Comparison of ENCODE assay signal across 9 cellular contexts in the genomic region with DNA sequence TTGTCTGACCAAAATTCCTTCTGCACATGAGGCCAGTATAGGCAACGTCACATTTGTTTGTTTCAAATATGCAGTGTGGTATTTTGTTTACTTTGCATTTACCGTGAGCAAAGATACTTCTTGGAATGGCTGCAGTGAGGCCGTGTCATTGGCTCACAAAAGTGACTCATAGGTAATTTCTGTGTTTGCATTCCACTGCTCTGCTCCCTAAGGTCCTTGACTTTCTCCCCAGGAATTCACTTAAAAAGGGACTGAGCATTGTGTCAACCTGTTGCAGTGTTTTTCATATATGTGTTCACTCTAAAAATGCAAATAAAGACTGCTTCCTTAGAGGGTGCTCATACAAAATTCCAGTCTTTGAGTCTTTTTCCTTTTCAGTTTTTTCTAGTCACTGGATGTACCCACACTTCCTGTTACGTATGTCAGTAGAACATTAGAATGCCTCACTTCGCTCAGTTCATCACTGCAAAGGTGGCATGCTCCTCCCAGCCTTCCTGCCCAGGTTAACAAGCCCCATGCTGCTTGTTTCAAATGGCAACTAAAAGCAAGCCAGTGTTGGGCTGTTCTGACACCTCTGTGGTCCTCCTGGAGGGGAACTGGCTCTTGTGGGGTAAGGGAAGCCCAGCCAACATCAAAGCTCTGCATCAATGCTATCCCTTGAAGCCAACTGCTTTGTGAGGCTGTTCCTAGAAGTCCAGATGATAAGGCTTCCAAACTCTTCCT. TPM values are rescaled to one million over a fixed set of nuclear protein-coding genes. Genes with fewer than 3 reads are reported as not detected.
DNase-seq lines count a peak whose midpoint lies in the region; ATAC-seq, FAIRE-seq and TF ChIP-seq lines count a peak whose summit lies in the region.
"Had no signal": no experiment of that assay in that cellular context is flagged by ENCODE, and none has a peak within 500 bp of the region (broad histone marks: within the 10 kb centered on the region; RNA-seq: fewer than 3 reads in every experiment).

No MANE protein-coding gene starts in this region.

- peak overlapping the region; percentile 78 for H3K9ac ChIP-seq in HepG2 (ENCODE audit: insufficient read depth, low read depth, low read length)

- H3K9me3 ChIP-seq in HepG2 (ENCODE audit: low read length), result no peaks in the 10 kb centered on the region
- H3K9me3 ChIP-seq in testis, result no peaks in the 10 kb centered on the region

- BruUV-seq in HepG2 (replicated peaks; lab: Mats Ljungman, UMichigan), result TSS peak; percentile 74

- H3K79me2 ChIP-seq in HepG2 (ENCODE audit: insufficient read depth, low read length), result peaks cover 12% of the 10 kb centered on the region

- H3K27me3 ChIP-seq in HepG2 (ENCODE audit: control insufficient read depth in 1 of 2, insufficient read depth in 2 of 2, low read length in 2 of 2) (no peaks in the 10 kb centered on the region), testis (no peaks in the 10 kb centered on the region)

- peak; percentile 98 for FAIRE-seq in HepG2 (lab: Jason Lieb, UNC)
- FAIRE-seq: TTC549 had no signal

- H3K36me3 ChIP-seq in HepG2 (replicated peaks in 1 of 2; ENCODE audit: control insufficient read depth in 1 of 2, insufficient read depth in 2 of 2, low read length in 2 of 2) (peaks cover 8 to 31% of the 10 kb centered on the region in 2 experiments), testis (ENCODE audit: low read depth, missing control alignments) (no peaks in the 10 kb centered on the region)

- peak overlapping the region; percentile 76 for H3K4me2 ChIP-seq in HepG2 (ENCODE audit: low read depth, low read length)

- intact Hi-C loops in HepG2 (cut with micrococcal nuclease; ENCODE audit: unreplicated experiment), result loop anchor here (1.0 to 2.0 kb wide), 2 partner anchors 40 to 52 kb away; a partner anchor contains a TSS
- intact Hi-C loops in testis (cut with DNase I; ENCODE audit: low total_unique reads), result no loop called here

- in situ Hi-C loops in astrocyte of the cerebellum (cut with HindIII; ENCODE audit: low sequenced_read_pairs), result no loop called here
- in situ Hi-C loops in HepG2 (cut with HindIII; ENCODE audit: extremely low pct_ligation_motif_present, low pct_unique_long_range_greater_than_20kb), result no loop called here

- TF ChIP-seq EP300 in HepG2 (IDR thresholded peaks at IDR 0.05; ENCODE audit: low read depth in 2 of 2, low read length in 2 of 2), result peak; percentile 79 to 80; a peak in 2 of 4 replicates
- peak; percentile 84 for TF ChIP-seq EP300 in HepG2 (CRISPR knock-in tag; IDR thresholded peaks at IDR 0.05; ENCODE audit: borderline replicate concordance)

- peak overlapping the region; percentile 96 for H3K27ac ChIP-seq in HepG2 (ENCODE audit: extremely low read length, insufficient read depth, low read length)
- peak overlapping the region in 1 of 2 donors; percentile 20 for H3K27ac ChIP-seq in testis

- WGBS in HepG2 (ENCODE audit: low lambda C conversion rate), result 1% methylated on average over 5 of the region's 5 CpGs
- WGBS in testis, 2 donors, result 61 to 62% methylated on average over 5 of the region's 5 CpGs

- peaks cover 95% of the 10 kb centered on the region for H3K4me1 ChIP-seq in HepG2 (ENCODE audit: insufficient read depth, low read length)
- H3K4me1 ChIP-seq in testis, result peaks cover 11% of the 10 kb centered on the region

- TF ChIP-seq CTCF in astrocyte of the cerebellum (IDR thresholded peaks at IDR 0.05; ENCODE audit: low read depth, low read length, missing control alignments), result no peak
- no peak for TF ChIP-seq CTCF in HepG2 (CRISPR knock-in tag; IDR thresholded peaks at IDR 0.05)
- no peak for TF ChIP-seq CTCF in testis (IDR thresholded peaks at IDR 0.05)

- no peak overlapping the region for H2AFZ ChIP-seq in HepG2 (ENCODE audit: low read length)

- CTCF ChIA-PET in HepG2 (lab: Yijun Ruan, JAX; ENCODE audit: low intra/inter-chr PET ratio, low total read pairs), result no interaction called here

- no peak overlapping the region for H3K4me3 ChIP-seq in astrocyte of the cerebellum (ENCODE audit: low read depth, low read length)
- peak overlapping the region in 1 of 3 experiments; percentile 34; a peak in 1 of 6 replicates for H3K4me3 ChIP-seq in HepG2 (replicated peaks in 1 of 3; ENCODE audit: insufficient read depth in 1 of 3, low read depth in 2 of 3, low read length in 3 of 3)
- H3K4me3 ChIP-seq in testis, result no peak overlapping the region

- TF ChIP-seq POLR2A in HepG2 (IDR thresholded peaks at IDR 0.05; ENCODE audit: insufficient read depth in 1 of 2, low read depth in 2 of 2, low read length in 2 of 2) (peak in 1 of 2 experiments; percentile 44; a peak in 2 of 4 replicates), testis (IDR thresholded peaks at IDR 0.05) (no peak)

- no peaks in the 10 kb centered on the region for H4K20me1 ChIP-seq in HepG2 (ENCODE audit: insufficient read depth, low read length)

- POLR2A ChIA-PET in HepG2 (lab: Yijun Ruan, JAX), result interaction anchor here (0.8 to 1.7 kb wide), 5 partner anchors 21 to 52 kb away, joined by 3 to 6 read pairs (median 3); no protein-coding TSS in a partner anchor

- peak; percentile 88 for ATAC-seq in HepG2
- ATAC-seq in HG03457 (IDR thresholded peaks at IDR 0.05; ENCODE audit: unreplicated experiment), result no peak

- DNase-seq in ELF-1 (ENCODE audit: low read depth, low spot score) (peak; percentile 18), NCI-H69 (lab: John Stamatoyannopoulos, UW) (peak; percentile 44), astrocyte of the cerebellum (ENCODE audit: low read depth) (peak; percentile 84), HepG2 (ENCODE audit: low spot score) (peak; percentile 99), ureter (ENCODE audit: low spot score) (peak; percentile 48), NCI-H524 treated with DMSO at 0.1 percent for 48 hours (lab: John Stamatoyannopoulos, UW) (no peak), testis (no peak)

- no peak for TF ChIP-seq RAD21 in HepG2 (CRISPR knock-in tag; IDR thresholded peaks at IDR 0.05)

RNA-seq across cellular contexts. Expression of a gene that starts 9.1 kb away (rescaled TPM):
- total RNA-seq in HepG2 (2016; rRNA removed; fragmentation: Illumina TruSeq; extraction: Trizol), result 15.8 and 16.9 TPM in 2 replicates
- 6.8 and 8.8 TPM in 2 replicates for total RNA-seq in HepG2 (2016; cell fraction: cytosol; rRNA removed; fragmentation: Illumina TruSeq; extraction: Trizol; ENCODE audit: low read depth)
- total RNA-seq in HepG2 (2016; cell fraction: insoluble cytoplasmic fraction; rRNA removed; fragmentation: Illumina TruSeq; extraction: Trizol), result 13.7 and 15.4 TPM in 2 replicates
- 17.6 and 19.4 TPM in 2 replicates for total RNA-seq in HepG2 (2016; cell fraction: membrane; rRNA removed; fragmentation: Illumina TruSeq; extraction: Trizol)
- 13.3 and 15.3 TPM in 2 replicates for total RNA-seq in HepG2 (2016; cell fraction: nucleus; rRNA removed; fragmentation: Illumina TruSeq; extraction: Trizol)
- polyA plus RNA-seq in HepG2 (2011; rRNA removed), result 38.4 and 40.6 TPM in 2 replicates
- polyA plus RNA-seq in HepG2 (2011; cell fraction: cytosol; rRNA removed), result 34.5 and 40.6 TPM in 2 replicates
- 18.0 and 31.2 TPM in 2 replicates for polyA plus RNA-seq in HepG2 (2011; cell fraction: nucleus; rRNA removed)
- polyA plus RNA-seq in HepG2 (2012), result 33.1 and 35.3 TPM in 2 replicates
- polyA plus RNA-seq in HepG2 (2016; cell fraction: cytosol; fragmentation: Illumina TruSeq; extraction: Trizol; ENCODE audit: low read depth), result 9.1 and 11.1 TPM in 2 replicates
- polyA plus RNA-seq in HepG2 (2016; cell fraction: insoluble cytoplasmic fraction; fragmentation: Illumina TruSeq; extraction: Trizol; ENCODE audit: low read depth), result 14.2 and 15.0 TPM in 2 replicates
- polyA plus RNA-seq in HepG2 (2016; cell fraction: membrane; fragmentation: Illumina TruSeq; extraction: Trizol; ENCODE audit: low read depth), result 15.2 and 16.5 TPM in 2 replicates
- 31.0 and 32.0 TPM in 2 replicates for polyA plus RNA-seq in HepG2 (2016; cell fraction: nucleus; fragmentation: Illumina TruSeq; extraction: Trizol; ENCODE audit: insufficient read depth, low read depth)
- polyA minus RNA-seq in HepG2 (2011; rRNA and poly(A)+ RNA removed; ENCODE audit: low replicate concordance), result 7.5 and 15.0 TPM in 2 replicates
- 17.7 and 19.8 TPM in 2 replicates for polyA minus RNA-seq in HepG2 (2011; cell fraction: cytosol; rRNA and poly(A)+ RNA removed)
- 12.7 and 15.9 TPM in 2 replicates for polyA minus RNA-seq in HepG2 (2011; cell fraction: nucleus; rRNA and poly(A)+ RNA removed)
- 14.1 TPM for total RNA-seq in ureter
- total RNA-seq in testis, result 10 to 100 TPM; 28.3 to 32.8 TPM
- polyA plus RNA-seq in testis (ENCODE audit: insufficient read depth, low read depth, low replicate concordance), result 28.7 TPM

RNA-seq across cellular contexts. Expression of a gene that starts 40.0 kb away (rescaled TPM):
- total RNA-seq in HepG2 (2016; rRNA removed; fragmentation: Illumina TruSeq; extraction: Trizol) (34.1 and 40.7 TPM in 2 replicates), ureter (50.9 TPM), testis (100 to 1,000 TPM; 129 to 165 TPM)
- 19.2 and 22.0 TPM in 2 replicates for total RNA-seq in HepG2 (2016; cell fraction: cytosol; rRNA removed; fragmentation: Illumina TruSeq; extraction: Trizol; ENCODE audit: low read depth)
- 35.8 and 44.1 TPM in 2 replicates for total RNA-seq in HepG2 (2016; cell fraction: insoluble cytoplasmic fraction; rRNA removed; fragmentation: Illumina TruSeq; extraction: Trizol)
- 36.6 and 37.4 TPM in 2 replicates for total RNA-seq in HepG2 (2016; cell fraction: membrane; rRNA removed; fragmentation: Illumina TruSeq; extraction: Trizol)
- total RNA-seq in HepG2 (2016; cell fraction: nucleus; rRNA removed; fragmentation: Illumina TruSeq; extraction: Trizol), result 27.2 and 29.0 TPM in 2 replicates
- polyA plus RNA-seq in HepG2 (2011; rRNA removed) (41.6 and 51.0 TPM in 2 replicates), testis (ENCODE audit: insufficient read depth, low read depth, low replicate concordance) (156 TPM)
- 36.8 and 47.0 TPM in 2 replicates for polyA plus RNA-seq in HepG2 (2011; cell fraction: cytosol; rRNA removed)
- polyA plus RNA-seq in HepG2 (2011; cell fraction: nucleus; rRNA removed), result 90.0 and 92.3 TPM in 2 replicates
- polyA plus RNA-seq in HepG2 (2012), result 36.3 and 37.0 TPM in 2 replicates
- 6.9 and 7.4 TPM in 2 replicates for polyA plus RNA-seq in HepG2 (2016; cell fraction: cytosol; fragmentation: Illumina TruSeq; extraction: Trizol; ENCODE audit: low read depth)
- 32.2 and 35.3 TPM in 2 replicates for polyA plus RNA-seq in HepG2 (2016; cell fraction: insoluble cytoplasmic fraction; fragmentation: Illumina TruSeq; extraction: Trizol; ENCODE audit: low read depth)
- polyA plus RNA-seq in HepG2 (2016; cell fraction: membrane; fragmentation: Illumina TruSeq; extraction: Trizol; ENCODE audit: low read depth), result 19.0 and 20.8 TPM in 2 replicates
- polyA plus RNA-seq in HepG2 (2016; cell fraction: nucleus; fragmentation: Illumina TruSeq; extraction: Trizol; ENCODE audit: insufficient read depth, low read depth), result 53.7 and 57.1 TPM in 2 replicates
- 40.3 and 72.5 TPM in 2 replicates for polyA minus RNA-seq in HepG2 (2011; rRNA and poly(A)+ RNA removed; ENCODE audit: low replicate concordance)
- polyA minus RNA-seq in HepG2 (2011; cell fraction: cytosol; rRNA and poly(A)+ RNA removed), result 27.5 and 31.2 TPM in 2 replicates
- 41.3 and 58.9 TPM in 2 replicates for polyA minus RNA-seq in HepG2 (2011; cell fraction: nucleus; rRNA and poly(A)+ RNA removed)

RNA-seq across cellular contexts. Expression of a gene that starts 43.1 kb away (rescaled TPM):
- 15.2 and 18.4 TPM in 2 replicates for total RNA-seq in HepG2 (2016; rRNA removed; fragmentation: Illumina TruSeq; extraction: Trizol)
- 6.4 and 7.3 TPM in 2 replicates for total RNA-seq in HepG2 (2016; cell fraction: cytosol; rRNA removed; fragmentation: Illumina TruSeq; extraction: Trizol; ENCODE audit: low read depth)
- 14.1 and 17.8 TPM in 2 replicates for total RNA-seq in HepG2 (2016; cell fraction: insoluble cytoplasmic fraction; rRNA removed; fragmentation: Illumina TruSeq; extraction: Trizol)
- total RNA-seq in HepG2 (2016; cell fraction: membrane; rRNA removed; fragmentation: Illumina TruSeq; extraction: Trizol), result 9.0 and 9.5 TPM in 2 replicates
- 31.9 and 34.5 TPM in 2 replicates for total RNA-seq in HepG2 (2016; cell fraction: nucleus; rRNA removed; fragmentation: Illumina TruSeq; extraction: Trizol)
- 18.7 and 19.8 TPM in 2 replicates for polyA plus RNA-seq in HepG2 (2011; rRNA removed)
- 9.5 and 12.3 TPM in 2 replicates for polyA plus RNA-seq in HepG2 (2011; cell fraction: cytosol; rRNA removed)
- polyA plus RNA-seq in HepG2 (2011; cell fraction: nucleus; rRNA removed), result 50.5 and 56.5 TPM in 2 replicates
- 14.5 and 15.2 TPM in 2 replicates for polyA plus RNA-seq in HepG2 (2012)
- 0.65 and 0.83 TPM in 2 replicates for polyA plus RNA-seq in HepG2 (2016; cell fraction: cytosol; fragmentation: Illumina TruSeq; extraction: Trizol; ENCODE audit: low read depth)
- polyA plus RNA-seq in HepG2 (2016; cell fraction: insoluble cytoplasmic fraction; fragmentation: Illumina TruSeq; extraction: Trizol; ENCODE audit: low read depth), result 11.7 and 12.8 TPM in 2 replicates
- polyA plus RNA-seq in HepG2 (2016; cell fraction: membrane; fragmentation: Illumina TruSeq; extraction: Trizol; ENCODE audit: low read depth), result 2.2 and 2.5 TPM in 2 replicates
- polyA plus RNA-seq in HepG2 (2016; cell fraction: nucleus; fragmentation: Illumina TruSeq; extraction: Trizol; ENCODE audit: insufficient read depth, low read depth), result 59.1 and 66.0 TPM in 2 replicates
- polyA minus RNA-seq in HepG2 (2011; rRNA and poly(A)+ RNA removed; ENCODE audit: low replicate concordance), result 26.7 and 35.9 TPM in 2 replicates
- 11.9 and 13.6 TPM in 2 replicates for polyA minus RNA-seq in HepG2 (2011; cell fraction: cytosol; rRNA and poly(A)+ RNA removed)
- 90.6 and 102 TPM in 2 replicates for polyA minus RNA-seq in HepG2 (2011; cell fraction: nucleus; rRNA and poly(A)+ RNA removed)
- total RNA-seq in ureter, result 55.5 TPM
- 10 to 100 TPM; 47.2 to 51.9 TPM for total RNA-seq in testis
- 47.2 TPM for polyA plus RNA-seq in testis (ENCODE audit: insufficient read depth, low read depth, low replicate concordance)

Comparison
In these comparisons a context has a peak if more than half of its experiments do, and no peak if none do; other contexts are left out.
1. DNase-seq: peak in ELF-1 (single experiment), NCI-H69 (single experiment), astrocyte of the cerebellum (single experiment), HepG2 (single experiment) and ureter (single experiment); none in NCI-H524 treated with DMSO at 0.1 percent for 48 hours (single experiment) and testis (single experiment).